10 cellular contexts compared by ENCODE assay signal in genomic region chr1:192983349-192983980, GRCh38.
DNase-seq lines count a peak whose midpoint lies in the region; ATAC-seq and TF ChIP-seq lines count a peak whose summit lies in the region.
"Had no signal": no experiment of that assay in that cellular context is flagged by ENCODE, and none has a peak within 500 bp of the region (broad histone marks: within the 10 kb centered on the region; RNA-seq: fewer than 3 reads in every experiment).

No MANE protein-coding gene starts in this region.

- in situ Hi-C loops in Caki2 (cut with HindIII; ENCODE audit: low pct_unique_long_range_greater_than_20kb, low sequenced_read_pairs), result no loop called here

- peak overlapping the region; percentile 39 for H3K27ac Mint-ChIP-seq in activated naive CD8-positive, alpha-beta T cell treated with anti-CD3 and anti-CD28 coated beads, Interleukin-2, amount 10 ng/mL, durations not matched to agents 7 days and 5 days
- H3K27ac Mint-ChIP-seq: CD4-positive, alpha-beta T cell had no signal

- POLR2A ChIA-PET in activated naive CD8-positive, alpha-beta T cell treated with anti-CD3 and anti-CD28 coated beads, Interleukin-2, amount 10 ng/mL, durations not matched to agents 7 days and 5 days (lab: Charles Lee), result no interaction called here

- H3K4me3 Mint-ChIP-seq in activated naive CD8-positive, alpha-beta T cell treated with anti-CD3 and anti-CD28 coated beads, Interleukin-2, amount 10 ng/mL, durations not matched to agents 7 days and 5 days, result no peak overlapping the region
- H3K4me3 Mint-ChIP-seq: CD4-positive, alpha-beta T cell had no signal

- H3K4me1 Mint-ChIP-seq in activated naive CD8-positive, alpha-beta T cell treated with anti-CD3 and anti-CD28 coated beads, Interleukin-2, amount 10 ng/mL, durations not matched to agents 7 days and 5 days, result peaks cover 5% of the 10 kb centered on the region

- peaks cover 12% of the 10 kb centered on the region for H3K36me3 Mint-ChIP-seq in activated naive CD8-positive, alpha-beta T cell treated with anti-CD3 and anti-CD28 coated beads, Interleukin-2, amount 10 ng/mL, durations not matched to agents 7 days and 5 days

- no peaks in the 10 kb centered on the region for H3K9me3 Mint-ChIP-seq in activated naive CD8-positive, alpha-beta T cell treated with anti-CD3 and anti-CD28 coated beads, Interleukin-2, amount 10 ng/mL, durations not matched to agents 7 days and 5 days
- H3K9me3 Mint-ChIP-seq: CD4-positive, alpha-beta T cell had no signal

- TF ChIP-seq POLR2A in erythroblast (IDR thresholded peaks at IDR 0.05; ENCODE audit: low read length), result no peak

- ATAC-seq in GM19397 (IDR thresholded peaks at IDR 0.05; ENCODE audit: unreplicated experiment) (peak; percentile 82), HG03066 (IDR thresholded peaks at IDR 0.05; ENCODE audit: low read depth, unreplicated experiment) (peak; percentile 93)
- ATAC-seq in activated naive CD8-positive, alpha-beta T cell treated with anti-CD3 and anti-CD28 coated beads, Interleukin-2, amount 10 ng/mL, durations not matched to agents 7 days and 5 days (ENCODE audit: low read depth), result no peak

- H3K27me3 Mint-ChIP-seq in activated naive CD8-positive, alpha-beta T cell treated with anti-CD3 and anti-CD28 coated beads, Interleukin-2, amount 10 ng/mL, durations not matched to agents 7 days and 5 days, result no peaks in the 10 kb centered on the region
- H3K27me3 Mint-ChIP-seq: CD4-positive, alpha-beta T cell had no signal

- DNase-seq in Caki2 (ENCODE audit: low read depth), result peak; percentile 21
- DNase-seq in activated naive CD8-positive, alpha-beta T cell treated with anti-CD3 and anti-CD28 coated beads, Interleukin-2, amount 10 ng/mL, durations not matched to agents 7 days and 5 days, result no peak
- no peak for DNase-seq in LoVo (ENCODE audit: low spot score)
- no peak for DNase-seq in HUDEP-2 (lab: John Stamatoyannopoulos, UW; ENCODE audit: unreplicated experiment in 76 of 76)
- no peak for DNase-seq in NCI-H1092 treated with DMSO at 0.1 percent for 48 hours (lab: John Stamatoyannopoulos, UW)
- no peak for DNase-seq in erythroblast (lab: John Stamatoyannopoulos, UW)
- DNase-seq: CD4-positive, alpha-beta T cell; NCI-H526 treated with DMSO at 0.1 percent for 48 hours had no signal
